10 cellular contexts compared by ENCODE assay signal in genomic region chr3:184525337-184526157, GRCh38. TPM values are rescaled to one million over a fixed set of nuclear protein-coding genes. Genes with fewer than 3 reads are reported as not detected.
A peak's percentile ranks its signal among the peaks of the same experiment; 100 is the strongest.
DNase-seq lines count a peak whose midpoint lies in the region; ATAC-seq and TF ChIP-seq lines count a peak whose summit lies in the region.
"Had no signal": no experiment of that assay in that cellular context is flagged by ENCODE, and none has a peak within 500 bp of the region (broad histone marks: within the 10 kb centered on the region; RNA-seq: fewer than 3 reads in every experiment).

No MANE protein-coding gene starts in this region.

- H3K4me1 ChIP-seq in tibial nerve, result peaks cover 0 to 20% (median 7%) of the 10 kb centered on the region in 4 donors

- H3K9me3 Mint-ChIP-seq in memory B cell, result no peaks in the 10 kb centered on the region

- peaks cover 30% of the 10 kb centered on the region for H3K27me3 Mint-ChIP-seq in memory B cell

- H3K4me3 Mint-ChIP-seq in memory B cell, result peak overlapping the region; percentile 80

- H3K36me3 ChIP-seq in tibial nerve, result no peaks in the 10 kb centered on the region

- H3K27ac Mint-ChIP-seq in memory B cell, result no peak overlapping the region

- H3K4me3 ChIP-seq in coronary artery (peak overlapping the region; percentile 70), tibial nerve (peak overlapping the region; percentile 18 to 58 (median 38))

- WGBS in tibial nerve, 2 donors, result 1% methylated on average over 49 to 62 of the region's 66 CpGs

- TF ChIP-seq POLR2A in tibial nerve (IDR thresholded peaks at IDR 0.05), result no peak

- no peaks in the 10 kb centered on the region for H3K9me3 ChIP-seq in tibial nerve

- peaks cover 4 to 76% of the 10 kb centered on the region in 2 donors for H3K27me3 ChIP-seq in tibial nerve

- ATAC-seq in memory B cell (ENCODE audit: low read depth) (peak; percentile 30), HG02884 (IDR thresholded peaks at IDR 0.05; ENCODE audit: unreplicated experiment) (no peak)

- TF ChIP-seq EP300 in tibial nerve (IDR thresholded peaks at IDR 0.05), result no peak

- DNase-seq in ELF-1 (ENCODE audit: low read depth, low spot score) (peak; percentile 65), NCI-H526 treated with DMSO at 0.1 percent for 48 hours (lab: John Stamatoyannopoulos, UW) (peak; percentile 45), coronary artery (ENCODE audit: low spot score) (no peak), memory B cell (ENCODE audit: low spot score in 2 of 2) (no peak), tibial nerve (ENCODE audit: low spot score in 2 of 2) (no peak), cerebellar nuclear complex (lab: John Stamatoyannopoulos, UW) (no peak), HuH-7.5 (ENCODE audit: low spot score) (no peak)

- TF ChIP-seq CTCF in coronary artery (IDR thresholded peaks at IDR 0.05) (no peak), tibial nerve (IDR thresholded peaks at IDR 0.05) (no peak)

- H3K27ac ChIP-seq in coronary artery, result peak overlapping the region; percentile 32 to 51
- H3K27ac ChIP-seq in tibial nerve, result peak overlapping the region in 3 of 4 donors; percentile 41 to 75 (median 56)
- H3K27ac ChIP-seq: KMS-11 had no signal

- peaks cover 8% of the 10 kb centered on the region for H3K4me1 Mint-ChIP-seq in memory B cell

- H3K36me3 Mint-ChIP-seq in memory B cell, result no peaks in the 10 kb centered on the region

RNA-seq across cellular contexts. Expression of gene EPHB3, which starts 36.0 kb away (rescaled TPM):
- total RNA-seq in tibial nerve, result 10 to 100 TPM in 1 of 4 donors, 1 to 10 TPM in 3; 4.8 to 13.8 (median 5.9) TPM
- total RNA-seq: pulmonary artery endothelial cell had no signal

Comparison
In these comparisons a context has a peak if more than half of its experiments do, and no peak if none do; other contexts are left out.
1. DNase-seq: peak in ELF-1 (single experiment) and NCI-H526 treated with DMSO at 0.1 percent for 48 hours (single experiment); none in coronary artery (single experiment), memory B cell (0 of 2), tibial nerve (0 of 2), cerebellar nuclear complex (0 of 2) and HuH-7.5 (single experiment).